Comparison of ENCODE assay signal across 23 cellular contexts in the genomic region with DNA sequence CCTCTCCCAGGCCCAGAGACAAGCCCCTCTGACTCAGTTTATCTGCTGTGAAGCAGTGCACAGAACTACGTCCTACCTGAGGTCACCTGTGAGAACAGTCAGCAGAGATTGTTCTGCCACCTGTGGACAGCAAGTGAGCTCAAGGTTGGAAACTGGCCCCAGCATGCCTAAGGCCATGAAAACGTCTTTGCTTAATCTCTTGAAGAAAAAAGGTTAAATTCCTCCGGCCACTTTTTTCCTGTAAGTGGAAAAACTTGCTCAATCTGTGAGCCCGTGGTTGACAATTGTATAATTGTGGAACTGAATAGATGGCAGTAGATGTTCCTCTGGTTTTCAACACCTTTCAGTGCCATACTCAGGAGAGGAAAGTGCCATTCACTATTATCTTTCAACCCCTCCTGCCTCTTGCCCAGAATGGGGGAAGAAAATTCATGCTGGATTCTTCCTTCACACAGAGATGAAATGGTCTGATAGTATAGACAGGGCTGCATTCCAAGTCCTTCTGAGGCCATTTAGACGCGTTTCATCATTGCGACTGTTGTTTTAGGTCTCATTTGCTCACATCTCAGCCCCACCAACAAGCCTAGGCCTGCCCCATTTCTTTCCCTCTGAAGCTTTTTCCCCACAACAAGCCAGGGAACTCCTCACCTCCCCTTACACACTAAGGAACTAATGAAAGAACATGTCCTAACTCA.
DNase-seq lines count a peak whose midpoint lies in the region; ATAC-seq, FAIRE-seq and TF ChIP-seq lines count a peak whose summit lies in the region.
"Had no signal": no experiment of that assay in that cellular context is flagged by ENCODE, and none has a peak within 500 bp of the region (broad histone marks: within the 10 kb centered on the region; RNA-seq: fewer than 3 reads in every experiment).

No MANE protein-coding gene starts in this region.

- no peaks in the 10 kb centered on the region for H3K36me3 ChIP-seq in keratinocyte (ENCODE audit: control insufficient read depth in 2 of 2, extremely low read depth in 1 of 2, insufficient read depth in 2 of 2, low read length in 2 of 2)
- no peaks in the 10 kb centered on the region for H3K36me3 ChIP-seq in stomach
- H3K36me3 ChIP-seq: colonic mucosa, uterus had no signal

- peaks cover 21% of the 10 kb centered on the region for H3K4me1 ChIP-seq in A549
- H3K4me1 ChIP-seq in keratinocyte (ENCODE audit: control insufficient read depth, extremely low read depth, insufficient read depth, low read length), result peaks cover 26% of the 10 kb centered on the region
- H3K4me1 ChIP-seq in stomach, result no peaks in the 10 kb centered on the region
- H3K4me1 ChIP-seq: colonic mucosa, uterus had no signal

- TF ChIP-seq RAD21 in A549 (conservative IDR thresholded peaks at IDR 0.05 in 1 of 2, IDR thresholded peaks at IDR 0.05 in 1 of 2), result no peak

- peaks cover 10% of the 10 kb centered on the region for H3K4me1 Mint-ChIP-seq in activated T-helper 2 cell treated with anti-CD3 and anti-CD28 coated beads, Interferon-gamma antibody, Interleukin-2, Interleukin-4, amounts not matched to agents 10 μg/mL and 5 μg/mL and 100 μg/mL, durations not matched to agents 14 hours and 24 hours and 36 hours (ENCODE audit: low read depth)
- H3K4me1 Mint-ChIP-seq: activated B cell treated with CpG ODN at 0.5 μM for 24 hours; activated naive CD4-positive, alpha-beta T cell treated with anti-CD3 and anti-CD28 coated beads, Interleukin-2, amount 50 U/mL, for 24 hours; T-helper 17 cell had no signal

- POLR2A ChIA-PET in A549 (lab: Yijun Ruan, JAX), result no interaction called here

- H4K20me1 ChIP-seq in keratinocyte (ENCODE audit: control insufficient read depth, extremely low read depth, insufficient read depth, low read length), result no peaks in the 10 kb centered on the region

- dilution Hi-C loops in keratinocyte (cut with MboI; ENCODE audit: extremely low pct_ligation_motif_present, low sequenced_read_pairs), result no loop called here

- H3K27me3 ChIP-seq in keratinocyte (ENCODE audit: control insufficient read depth, extremely low read depth, insufficient read depth, low read length) (no peaks in the 10 kb centered on the region), stomach (no peaks in the 10 kb centered on the region)
- H3K27me3 ChIP-seq: colonic mucosa, uterus had no signal

- no peaks in the 10 kb centered on the region for H3K36me3 Mint-ChIP-seq in activated T-helper 2 cell treated with anti-CD3 and anti-CD28 coated beads, Interferon-gamma antibody, Interleukin-2, Interleukin-4, amounts not matched to agents 10 μg/mL and 5 μg/mL and 100 μg/mL, durations not matched to agents 14 hours and 24 hours and 36 hours (ENCODE audit: low read depth)
- H3K36me3 Mint-ChIP-seq: activated naive CD4-positive, alpha-beta T cell treated with anti-CD3 and anti-CD28 coated beads, Interleukin-2, amount 50 U/mL, for 24 hours; natural killer cell treated with Interleukin-12 subunit alpha and Interleukin-12 subunit beta and Interleukin-15 and Interleukin-18, amount 100 ng/mL, for 72 hours had no signal

- no peaks in the 10 kb centered on the region for H3K9me3 Mint-ChIP-seq in activated T-helper 2 cell treated with anti-CD3 and anti-CD28 coated beads, Interferon-gamma antibody, Interleukin-2, Interleukin-4, amounts not matched to agents 10 μg/mL and 5 μg/mL and 100 μg/mL, durations not matched to agents 14 hours and 24 hours and 36 hours
- H3K9me3 Mint-ChIP-seq: activated B cell treated with CpG ODN at 0.5 μM for 24 hours; activated naive CD4-positive, alpha-beta T cell treated with anti-CD3 and anti-CD28 coated beads, Interleukin-2, amount 50 U/mL, for 24 hours; endodermal cell had no signal

- intact Hi-C loops in activated T-helper 2 cell treated with anti-CD3 and anti-CD28 coated beads, Interferon-gamma antibody, Interleukin-2, Interleukin-4, amounts not matched to agents 10 μg/mL and 5 μg/mL and 100 μg/mL, durations not matched to agents 14 hours and 24 hours and 36 hours (cut with micrococcal nuclease), result no loop called here
- intact Hi-C loops in stomach (cut with DNase I; ENCODE audit: low total_unique reads), result no loop called here

- H3K79me2 ChIP-seq in keratinocyte (ENCODE audit: control insufficient read depth, insufficient read depth, low read length), result no peaks in the 10 kb centered on the region

- H3K27ac ChIP-seq in A549 (peak overlapping the region; percentile 63 to 81), keratinocyte (ENCODE audit: control insufficient read depth, insufficient read depth, low read length) (peak overlapping the region; percentile 88), stomach (no peak overlapping the region)
- H3K27ac ChIP-seq: colonic mucosa had no signal

- peak overlapping the region; percentile 70 for H3K9ac ChIP-seq in keratinocyte (ENCODE audit: control insufficient read depth, extremely low read depth, insufficient read depth, low read length)

- H3K4me3 Mint-ChIP-seq in activated T-helper 2 cell treated with anti-CD3 and anti-CD28 coated beads, Interferon-gamma antibody, Interleukin-2, Interleukin-4, amounts not matched to agents 10 μg/mL and 5 μg/mL and 100 μg/mL, durations not matched to agents 14 hours and 24 hours and 36 hours (ENCODE audit: low read depth), result no peak overlapping the region
- H3K4me3 Mint-ChIP-seq: activated B cell treated with CpG ODN at 0.5 μM for 24 hours; activated CD8-positive, alpha-beta T cell treated with anti-CD3 and anti-CD28 coated beads, Interleukin-2, amount 10 ng/mL, durations not matched to agents 7 days and 5 days; activated naive CD4-positive, alpha-beta T cell treated with anti-CD3 and anti-CD28 coated beads, Interleukin-2, amount 50 U/mL, for 24 hours; activated T-cell treated with anti-CD3 and anti-CD28 coated beads, Interleukin-2, amount 50 U/mL, for 4 hours; endodermal cell; natural killer cell treated with Interleukin-12 subunit alpha and Interleukin-12 subunit beta and Interleukin-15 and Interleukin-18, amount 100 ng/mL, for 72 hours; T-helper 17 cell had no signal

- ATAC-seq in A549, result no peak; a peak in 1 of 6 replicates
- ATAC-seq in GM21447 (IDR thresholded peaks at IDR 0.05; ENCODE audit: unreplicated experiment), result no peak
- ATAC-seq: activated CD8-positive, alpha-beta T cell treated with anti-CD3 and anti-CD28 coated beads, Interleukin-2, amount 10 ng/mL, durations not matched to agents 7 days and 5 days; activated T-cell treated with anti-CD3 and anti-CD28 coated beads, Interleukin-2, amount 50 U/mL, for 4 hours; natural killer cell treated with Interleukin-12 subunit alpha and Interleukin-12 subunit beta and Interleukin-15 and Interleukin-18, amount 100 ng/mL, for 72 hours; T-helper 17 cell had no signal

- 75% methylated on average over 7 of the region's 7 CpGs for WGBS in A549 (ENCODE audit: missing lambda C conversion rate)
- 79 to 86% (median 81%) methylated on average over 7 of the region's 7 CpGs for WGBS in stomach, 5 donors

- DNase-seq in A549 (ENCODE audit: low read depth in 1 of 2, low spot score in 1 of 2), result peak in 1 of 2 experiments; percentile 13
- peak; percentile 39 for DNase-seq in NCI-H1105 (lab: John Stamatoyannopoulos, UW)
- DNase-seq in activated T-helper 2 cell treated with anti-CD3 and anti-CD28 coated beads, Interferon-gamma antibody, Interleukin-2, Interleukin-4, amounts not matched to agents 10 μg/mL and 5 μg/mL and 100 μg/mL, durations not matched to agents 14 hours and 24 hours and 36 hours (ENCODE audit: low spot score), result no peak
- peak; percentile 71 for DNase-seq in keratinocyte (ENCODE audit: low read depth, low spot score)
- DNase-seq in central memory CD4-positive, alpha-beta T cell, result no peak
- no peak for DNase-seq in stomach
- no peak for DNase-seq in NCI-H345 (lab: John Stamatoyannopoulos, UW)
- DNase-seq: activated B cell treated with CpG ODN at 0.5 μM for 24 hours; activated CD8-positive, alpha-beta T cell treated with anti-CD3 and anti-CD28 coated beads, Interleukin-2, amount 10 ng/mL, durations not matched to agents 7 days and 5 days; activated T-cell treated with anti-CD3 and anti-CD28 coated beads, Interleukin-2, amount 50 U/mL, for 4 hours; colonic mucosa; endodermal cell; HCEC 1CT; KBM-7; kidney; NCI-H526 treated with DMSO at 0.1 percent for 48 hours; SIG-M5; stimulated activated CD4-positive, alpha-beta T cell treated with anti-CD3 and anti-CD28 coated beads, Interleukin-4, amount 100 ng/mL, for 1 hour; T-helper 17 cell had no signal

- no peak for TF ChIP-seq CTCF in A549 (IDR thresholded peaks at IDR 0.05)
- TF ChIP-seq CTCF in keratinocyte (optimal IDR thresholded peaks at IDR 0.05 in 1 of 3, IDR thresholded peaks at IDR 0.05 in 1 of 3, conservative IDR thresholded peaks at IDR 0.05 in 1 of 3; ENCODE audit: extremely low read depth in 1 of 3, insufficient read depth in 2 of 3, low read length in 3 of 3), result peak in 1 of 3 experiments; percentile 25
- TF ChIP-seq CTCF in stomach (IDR thresholded peaks at IDR 0.05), result no peak

- CTCF ChIA-PET in A549 (lab: Yijun Ruan, JAX), result no interaction called here

- H3K9me1 ChIP-seq in keratinocyte (ENCODE audit: control insufficient read depth, extremely low read depth, insufficient read depth, low read length), result no peaks in the 10 kb centered on the region

- H3K4me3 ChIP-seq in A549 (no peak overlapping the region), keratinocyte (ENCODE audit: control insufficient read depth in 2 of 3, extremely low read depth in 1 of 3, insufficient read depth in 2 of 3, low read depth in 1 of 3, low read length in 3 of 3) (peak overlapping the region in 1 of 3 experiments; percentile 29), stomach (no peak overlapping the region)
- H3K4me3 ChIP-seq: colonic mucosa, uterus had no signal

- no peaks in the 10 kb centered on the region for H3K9me3 ChIP-seq in A549
- no peaks in the 10 kb centered on the region for H3K9me3 ChIP-seq in keratinocyte (ENCODE audit: control insufficient read depth, low read depth, low read length)
- no peaks in the 10 kb centered on the region for H3K9me3 ChIP-seq in stomach
- H3K9me3 ChIP-seq: colonic mucosa, uterus had no signal

- peak overlapping the region; percentile 68 for H3K4me2 ChIP-seq in A549
- H3K4me2 ChIP-seq in keratinocyte (ENCODE audit: control insufficient read depth, extremely low read depth, insufficient read depth, low read depth, low read length), result peak overlapping the region; percentile 61

- TF ChIP-seq EP300 in A549 (IDR thresholded peaks at IDR 0.05), result no peak
- TF ChIP-seq EP300 in stomach (IDR thresholded peaks at IDR 0.05), result no peak

- no peak for FAIRE-seq in A549 (lab: Jason Lieb, UNC)
- peak; percentile 83 for FAIRE-seq in keratinocyte (lab: Jason Lieb, UNC)
- FAIRE-seq: kidney had no signal

- H3K27me3 Mint-ChIP-seq in activated T-helper 2 cell treated with anti-CD3 and anti-CD28 coated beads, Interferon-gamma antibody, Interleukin-2, Interleukin-4, amounts not matched to agents 10 μg/mL and 5 μg/mL and 100 μg/mL, durations not matched to agents 14 hours and 24 hours and 36 hours (ENCODE audit: low read depth), result no peaks in the 10 kb centered on the region
- H3K27me3 Mint-ChIP-seq: activated B cell treated with CpG ODN at 0.5 μM for 24 hours; natural killer cell treated with Interleukin-12 subunit alpha and Interleukin-12 subunit beta and Interleukin-15 and Interleukin-18, amount 100 ng/mL, for 72 hours; T-helper 17 cell had no signal

- peak overlapping the region; percentile 76 for H2AFZ ChIP-seq in keratinocyte (ENCODE audit: control insufficient read depth, low read length)

- TF ChIP-seq POLR2A in A549 (IDR thresholded peaks at IDR 0.05; ENCODE audit: low read length), result no peak
- no peak for TF ChIP-seq POLR2A in stomach (IDR thresholded peaks at IDR 0.05)

- H3K27ac Mint-ChIP-seq in activated T-helper 2 cell treated with anti-CD3 and anti-CD28 coated beads, Interferon-gamma antibody, Interleukin-2, Interleukin-4, amounts not matched to agents 10 μg/mL and 5 μg/mL and 100 μg/mL, durations not matched to agents 14 hours and 24 hours and 36 hours, result peak overlapping the region; percentile 58
- H3K27ac Mint-ChIP-seq: activated B cell treated with CpG ODN at 0.5 μM for 24 hours; activated CD8-positive, alpha-beta T cell treated with anti-CD3 and anti-CD28 coated beads, Interleukin-2, amount 10 ng/mL, durations not matched to agents 7 days and 5 days; activated naive CD4-positive, alpha-beta T cell treated with anti-CD3 and anti-CD28 coated beads, Interleukin-2, amount 50 U/mL, for 24 hours; endodermal cell; natural killer cell treated with Interleukin-12 subunit alpha and Interleukin-12 subunit beta and Interleukin-15 and Interleukin-18, amount 100 ng/mL, for 72 hours; T-helper 17 cell had no signal

Comparison
In these comparisons a context has a peak if more than half of its experiments do, and no peak if none do; other contexts are left out.
1. DNase-seq: peak in NCI-H1105 (single experiment) and keratinocyte (single experiment); none in activated T-helper 2 cell treated with anti-CD3 and anti-CD28 coated beads, Interferon-gamma antibody, Interleukin-2, Interleukin-4, amounts not matched to agents 10 μg/mL and 5 μg/mL and 100 μg/mL, durations not matched to agents 14 hours and 24 hours and 36 hours (single experiment), central memory CD4-positive, alpha-beta T cell (single experiment), stomach (single experiment) and NCI-H345 (single experiment).
2. H3K27ac ChIP-seq: peak in A549 (2 of 2) and keratinocyte (single experiment); none in stomach (0 of 5).